1 cellular context compared by ENCODE assay signal in genomic region chr12:4540170-4540569, GRCh38.
TF ChIP-seq lines count a peak whose summit lies in the region.

No MANE protein-coding gene starts in this region.

TF ChIP-seq in HepG2, 621 proteins besides CTCF, POLR2A, EP300 and RAD21:
- TF ChIP-seq ZNF646 (CRISPR knock-in tag; IDR thresholded peaks at IDR 0.05) (no peak), JUN (CRISPR knock-in tag; IDR thresholded peaks at IDR 0.05) (no peak), MTERF4 (CRISPR knock-in tag; IDR thresholded peaks at IDR 0.05) (no peak), ZMAT3 (CRISPR knock-in tag; conservative IDR thresholded peaks at IDR 0.05) (no peak), POLR2AphosphoS2 (IDR thresholded peaks at IDR 0.05; ENCODE audit: low read depth, low read length) (no peak), HINFP (CRISPR knock-in tag; IDR thresholded peaks at IDR 0.05; ENCODE audit: low read depth) (no peak), ZNF639 (CRISPR knock-in tag; conservative IDR thresholded peaks at IDR 0.05) (no peak), CBFB (CRISPR knock-in tag; IDR thresholded peaks at IDR 0.05) (no peak), RNF219 (CRISPR knock-in tag; IDR thresholded peaks at IDR 0.05) (no peak), MIXL1 (CRISPR knock-in tag; IDR thresholded peaks at IDR 0.05) (no peak), MIER3 (CRISPR knock-in tag; IDR thresholded peaks at IDR 0.05; ENCODE audit: borderline replicate concordance) (no peak), MXD4 (CRISPR knock-in tag; IDR thresholded peaks at IDR 0.05) (no peak), ARNTL (CRISPR knock-in tag; IDR thresholded peaks at IDR 0.05) (no peak), SMARCC2 (IDR thresholded peaks at IDR 0.05) (no peak), GMEB1 (CRISPR knock-in tag; IDR thresholded peaks at IDR 0.05; ENCODE audit: borderline replicate concordance) (no peak), ZNF550 (CRISPR knock-in tag; IDR thresholded peaks at IDR 0.05; ENCODE audit: borderline replicate concordance) (no peak), ZFP37 (CRISPR knock-in tag; IDR thresholded peaks at IDR 0.05; ENCODE audit: borderline replicate concordance) (no peak), CSRNP2 (CRISPR knock-in tag; conservative IDR thresholded peaks at IDR 0.05; ENCODE audit: low read depth) (no peak), NFYC (CRISPR knock-in tag; IDR thresholded peaks at IDR 0.05) (no peak)
